12 cellular contexts compared by ENCODE assay signal in the genomic region with DNA sequence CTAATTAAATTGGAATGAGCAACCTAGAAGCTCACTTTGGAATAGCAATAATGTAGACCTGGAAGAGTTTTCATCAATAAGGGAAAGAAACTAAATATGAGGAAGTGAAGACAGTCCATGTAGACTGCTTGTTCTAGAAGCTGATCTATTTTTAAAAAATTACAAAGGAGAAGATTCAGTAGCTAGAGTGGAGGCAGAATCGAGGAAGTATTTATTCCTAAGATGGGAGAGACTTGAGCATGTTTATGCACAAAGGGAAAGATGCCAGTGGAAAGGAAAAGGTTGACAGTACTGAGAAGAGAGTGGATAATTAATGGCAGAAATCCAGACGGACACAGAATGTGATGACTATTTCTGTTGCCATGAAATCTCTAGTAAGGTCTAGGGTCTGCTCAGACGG.
DNase-seq lines count a peak whose midpoint lies in the region; ATAC-seq and TF ChIP-seq lines count a peak whose summit lies in the region.
"Had no signal": no experiment of that assay in that cellular context is flagged by ENCODE, and none has a peak within 500 bp of the region (broad histone marks: within the 10 kb centered on the region; RNA-seq: fewer than 3 reads in every experiment).

No MANE protein-coding gene starts in this region.

- H3K4me1 ChIP-seq in HUES64 (ENCODE audit: insufficient read depth, low read length) (peaks cover 27% of the 10 kb centered on the region), heart left ventricle (peaks cover 0 to 60% (median 25%) of the 10 kb centered on the region in 12 donors)
- H3K4me1 ChIP-seq: foreskin keratinocyte had no signal

- H3K9me3 ChIP-seq in HUES64 (ENCODE audit: insufficient read depth, low read depth, low read length) (no peaks in the 10 kb centered on the region; the same call in 1 of the 2 replicates), heart left ventricle (no peaks in the 10 kb centered on the region)

- no peak overlapping the region for H3K4me3 Mint-ChIP-seq in activated CD8-positive, alpha-beta T cell treated with anti-CD3 and anti-CD28 coated beads for 36 hours
- H3K4me3 Mint-ChIP-seq: stimulated activated naive CD8-positive, alpha-beta T cell treated with anti-CD3 and anti-CD28 coated beads, Interleukin-15, Interleukin-2, amounts not matched to agents 100 ng/mL and 50 ng/mL, for 24 hours had no signal

- TF ChIP-seq POLR2A in heart left ventricle (IDR thresholded peaks at IDR 0.05): no peak

- 76% methylated on average over 2 of the region's 3 CpGs for WGBS in HUES64
- WGBS in heart left ventricle, 4 donors: 3 to 13% (median 5%) methylated on average over 3 of the region's 3 CpGs

- CTCF ChIA-PET in activated CD8-positive, alpha-beta T cell treated with anti-CD3 and anti-CD28 coated beads for 36 hours (lab: Charles Lee): no interaction called here

- DNase-seq in amniotic stem cell (lab: John Stamatoyannopoulos, UW) (peak; percentile 1), heart left ventricle (no peak), DMS153 (lab: John Stamatoyannopoulos, UW) (no peak), activated gamma-delta T cell treated with Interleukin-2 at 50 U/mL for 16 hours (no peak)
- DNase-seq in activated CD8-positive, alpha-beta T cell treated with anti-CD3 and anti-CD28 coated beads for 36 hours: no peak
- no peak for DNase-seq in effector CD4-positive, alpha-beta T cell
- DNase-seq: activated T-cell treated with anti-CD3 and anti-CD28 coated beads, Interleukin-2, amount 50 U/mL, for 48 hours; T-helper 2 cell had no signal

- no peaks in the 10 kb centered on the region for H3K36me3 Mint-ChIP-seq in activated CD8-positive, alpha-beta T cell treated with anti-CD3 and anti-CD28 coated beads for 36 hours (ENCODE audit: low read depth)

- POLR2A ChIA-PET in activated CD8-positive, alpha-beta T cell treated with anti-CD3 and anti-CD28 coated beads for 36 hours (lab: Charles Lee): no interaction called here

- H3K27ac ChIP-seq in HUES64 (ENCODE audit: low read depth, low read length): peak overlapping the region; percentile 78
- peak overlapping the region; percentile 53 to 87 (median 83) for H3K27ac ChIP-seq in heart left ventricle
- H3K27ac ChIP-seq in skin epidermis: peak overlapping the region in 13 of 21 experiments; percentile 2 to 76 (median 43)
- H3K27ac ChIP-seq: foreskin keratinocyte had no signal

- H3K4me1 Mint-ChIP-seq in activated CD8-positive, alpha-beta T cell treated with anti-CD3 and anti-CD28 coated beads for 36 hours (ENCODE audit: low read depth): no peaks in the 10 kb centered on the region

- intact Hi-C loops in heart left ventricle (cut with DNase I): loop anchor here in 5 of 10 donors (5.0 to 10.0 kb wide), 9 partner anchors 60 to 470 kb away; partner anchors contain the start of gene PDE3A (in 4 of the 5)
- intact Hi-C loops in activated CD8-positive, alpha-beta T cell treated with anti-CD3 and anti-CD28 coated beads for 36 hours (cut with micrococcal nuclease): no loop called here

- no peak for TF ChIP-seq CTCF in heart left ventricle (IDR thresholded peaks at IDR 0.05)
- no peak for TF ChIP-seq CTCF in activated CD8-positive, alpha-beta T cell treated with anti-CD3 and anti-CD28 coated beads for 36 hours (IDR thresholded peaks at IDR 0.05)

- H3K9ac ChIP-seq in HUES64 (ENCODE audit: low read depth, low read length): no peak overlapping the region

- H3K9me3 Mint-ChIP-seq in activated CD8-positive, alpha-beta T cell treated with anti-CD3 and anti-CD28 coated beads for 36 hours: no peaks in the 10 kb centered on the region

- H3K27me3 Mint-ChIP-seq in activated CD8-positive, alpha-beta T cell treated with anti-CD3 and anti-CD28 coated beads for 36 hours: peaks cover 1% of the 10 kb centered on the region

- H3K4me3 ChIP-seq in HUES64 (ENCODE audit: low read length) (no peak overlapping the region), heart left ventricle (peak overlapping the region in 7 of 12 donors; percentile 24 to 37 (median 27)), skin epidermis (no peak overlapping the region)

- no peaks in the 10 kb centered on the region for H3K36me3 ChIP-seq in HUES64 (ENCODE audit: insufficient read depth, low read length)
- H3K36me3 ChIP-seq in heart left ventricle: no peaks in the 10 kb centered on the region

- H3K27me3 ChIP-seq in HUES64 (ENCODE audit: insufficient read depth, low read length) (no peaks in the 10 kb centered on the region), heart left ventricle (no peaks in the 10 kb centered on the region)
- H3K27me3 ChIP-seq: foreskin keratinocyte had no signal

- H3K27ac Mint-ChIP-seq in activated CD8-positive, alpha-beta T cell treated with anti-CD3 and anti-CD28 coated beads for 36 hours: no peak overlapping the region
- H3K27ac Mint-ChIP-seq: stimulated activated naive CD8-positive, alpha-beta T cell treated with anti-CD3 and anti-CD28 coated beads, Interleukin-15, Interleukin-2, amounts not matched to agents 100 ng/mL and 50 ng/mL, for 24 hours had no signal

- ATAC-seq in heart left ventricle: peak; percentile 14 to 54 (median 38)
- no peak for ATAC-seq in activated CD8-positive, alpha-beta T cell treated with anti-CD3 and anti-CD28 coated beads for 36 hours

Comparison
In these comparisons a context has a peak if more than half of its experiments do, and no peak if none do; other contexts are left out.
1. H3K4me3 ChIP-seq: peak in heart left ventricle (7 of 12); none in HUES64 (single experiment) and skin epidermis (0 of 7).
2. Peak in every context shown above with its lines, with median percentiles within 50 percentile points of each other: H3K27ac ChIP-seq.